Comparison of ENCODE assay signal across 8 cellular contexts in the genomic region with DNA sequence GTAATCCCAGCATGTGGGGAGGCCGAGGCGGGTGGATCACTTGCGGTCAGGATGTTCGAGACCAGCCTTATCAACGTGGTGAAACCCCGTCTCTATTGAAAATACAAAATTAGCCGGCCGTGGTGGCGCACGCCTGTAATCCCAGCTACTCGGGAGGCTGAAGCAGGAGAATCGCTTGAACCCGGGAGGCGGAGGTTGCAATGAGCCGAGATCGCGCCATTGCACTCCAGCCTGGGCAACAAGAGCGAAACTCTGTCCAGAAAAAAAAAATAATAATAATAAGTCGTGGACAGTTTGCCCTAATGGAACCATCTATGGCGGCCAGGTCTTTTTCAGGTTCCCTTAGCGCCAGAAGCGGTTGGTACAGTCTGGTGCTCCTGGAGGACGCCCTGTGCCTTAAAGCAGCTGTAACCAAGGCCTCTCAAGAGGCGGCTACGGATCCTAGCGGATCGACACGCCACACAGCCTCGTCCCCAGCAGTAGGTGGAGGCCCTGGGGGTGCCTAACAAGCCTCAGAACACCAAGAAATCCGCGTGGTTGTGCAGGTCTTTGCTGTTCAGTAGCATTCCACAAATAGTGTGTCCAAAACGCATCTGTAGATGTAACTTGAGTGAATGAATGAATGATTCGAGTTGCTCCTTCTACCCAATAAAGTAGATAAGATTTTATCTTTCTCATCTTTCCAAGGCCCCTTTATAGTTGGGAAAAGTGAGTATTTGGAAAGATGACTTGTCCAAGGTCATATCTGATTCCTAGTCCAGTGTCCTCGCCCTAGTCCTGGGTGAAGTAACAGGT. TPM values are rescaled to one million over a fixed set of nuclear protein-coding genes. Genes with fewer than 3 reads are reported as not detected.
DNase-seq lines count a peak whose midpoint lies in the region; ATAC-seq, FAIRE-seq and TF ChIP-seq lines count a peak whose summit lies in the region.

No MANE protein-coding gene starts in this region.

- DNase-seq in AG09309 (ENCODE audit: low read depth) (no peak), Karpas-422 (no peak), GM12878 (ENCODE audit: low read depth, low spot score) (no peak), tibial artery (no peak), KBM-7 (no peak)
- no peak for DNase-seq in activated effector memory CD4-positive, alpha-beta T cell treated with Interleukin-2 at 50 U/mL for 16 hours

- H3K4me2 ChIP-seq in Karpas-422 (ENCODE audit: low read depth, low read length, poor library complexity, severe bottlenecking) (peak overlapping the region; percentile 98), GM12878 (ENCODE audit: control insufficient read depth, insufficient read depth) (peak overlapping the region; percentile 78)

- H3K9me2 ChIP-seq in Karpas-422 (replicated peaks; ENCODE audit: insufficient read depth, low read length): no peaks in the 10 kb centered on the region

- peaks cover 13% of the 10 kb centered on the region; the same call in 1 of the 2 replicates for H3K36me3 ChIP-seq in Karpas-422 (ENCODE audit: insufficient read depth, low read length)
- peaks cover 5 to 19% of the 10 kb centered on the region in 2 experiments; a peak in 3 of 4 replicates for H3K36me3 ChIP-seq in GM12878 (ENCODE audit: control insufficient read depth in 2 of 2, insufficient read depth in 2 of 2, low read length in 1 of 2)
- H3K36me3 ChIP-seq in liver (ENCODE audit: control insufficient read depth in 4 of 4, insufficient read depth in 3 of 4, low read depth in 1 of 4, low read length in 3 of 4): peaks cover 2 to 21% (median 15%) of the 10 kb centered on the region in 4 donors
- H3K36me3 ChIP-seq in tibial artery: peaks cover 15 to 32% (median 22%) of the 10 kb centered on the region in 3 donors

- H3K4me3 ChIP-seq in AG09309 (ENCODE audit: control insufficient read depth, low read depth, low read length) (peak overlapping the region; percentile 65), Karpas-422 (ENCODE audit: low read length) (peak overlapping the region; percentile 89), GM12878 (peak overlapping the region; percentile 92), liver (ENCODE audit: low read depth in 1 of 3, low read length in 3 of 3) (peak overlapping the region; percentile 91 to 98 (median 96)), tibial artery (peak overlapping the region; percentile 72 to 99)

- FAIRE-seq in GM12878 (lab: Jason Lieb, UNC): no peak

- H3K9ac ChIP-seq in Karpas-422 (ENCODE audit: low read length): peak overlapping the region; percentile 87
- peak overlapping the region; percentile 89 for H3K9ac ChIP-seq in GM12878 (ENCODE audit: control insufficient read depth, insufficient read depth, low read length)
- peak overlapping the region in 1 of 2 donors; percentile 22 for H3K9ac ChIP-seq in liver (ENCODE audit: low read depth in 1 of 2, low read length in 2 of 2)

- RAD21 ChIA-PET in GM12878 (lab: Charles Lee; ENCODE audit: unreplicated experiment): interaction anchor here (1.4 to 1.9 kb wide), 2 partner anchors 14 to 20 kb away, joined by 3 to 4 read pairs; no protein-coding TSS in a partner anchor

- intact Hi-C loops in GM12878 (cut with micrococcal nuclease; ENCODE audit: unreplicated experiment): loop anchor here (2.0 to 5.0 kb wide), 2 partner anchors 20 to 70 kb away; a partner anchor contains a TSS
- intact Hi-C loops in tibial artery (cut with DNase I; ENCODE audit: low total_unique reads): no loop called here

- POLR2A ChIA-PET in GM12878 (lab: Charles Lee): interaction anchor here (0.7 to 2.6 kb wide), 6 partner anchors 11 to 309 kb away, joined by 3 to 9 read pairs (median 4); a partner anchor contains a TSS

- H3K27me3 ChIP-seq in Karpas-422 (ENCODE audit: low read length) (no peaks in the 10 kb centered on the region), GM12878 (replicated peaks in 1 of 2; ENCODE audit: control insufficient read depth in 2 of 2, insufficient read depth in 2 of 2, low read length in 1 of 2) (no peaks in the 10 kb centered on the region), liver (ENCODE audit: control insufficient read depth in 4 of 4, insufficient read depth in 4 of 4, low read length in 3 of 4) (no peaks in the 10 kb centered on the region), tibial artery (no peaks in the 10 kb centered on the region)

- SMC1A ChIA-PET in GM12878 (lab: Charles Lee; ENCODE audit: uncharacterized antibody, unreplicated experiment): interaction anchor here (0.8 to 2.1 kb wide), 3 partner anchors 12 to 26 kb away, joined by 3 to 12 read pairs (median 5); a partner anchor contains a TSS

- H3K27ac ChIP-seq in Karpas-422 (ENCODE audit: low read length): peak overlapping the region; percentile 74
- peak overlapping the region; percentile 95 for H3K27ac ChIP-seq in GM12878 (ENCODE audit: control insufficient read depth, insufficient read depth)
- peak overlapping the region; percentile 90 to 93 for H3K27ac ChIP-seq in liver (ENCODE audit: low read depth in 1 of 2, low read length in 2 of 2)
- peak overlapping the region; percentile 79 to 82 for H3K27ac ChIP-seq in tibial artery

- no peaks in the 10 kb centered on the region for H3K9me3 ChIP-seq in Karpas-422 (ENCODE audit: low read length)
- H3K9me3 ChIP-seq in GM12878 (replicated peaks; ENCODE audit: control insufficient read depth, insufficient read depth, low read length): no peaks in the 10 kb centered on the region
- H3K9me3 ChIP-seq in liver (ENCODE audit: control insufficient read depth in 4 of 4, low read length in 3 of 4): no peaks in the 10 kb centered on the region
- H3K9me3 ChIP-seq in tibial artery: no peaks in the 10 kb centered on the region

- WGBS in GM12878 (ENCODE audit: insufficient coverage, insufficient replicate concordance, low lambda C conversion rate, missing lambda C conversion rate): under 1% methylated on average over 34 of the region's 34 CpGs
- WGBS in liver: 23% methylated on average over 34 of the region's 34 CpGs

- peak; percentile 38 for ATAC-seq in GM12878
- ATAC-seq in HG03378 (IDR thresholded peaks at IDR 0.05; ENCODE audit: unreplicated experiment): no peak

- peaks cover 7% of the 10 kb centered on the region; the same call in 1 of the 2 replicates for H4K20me1 ChIP-seq in Karpas-422 (ENCODE audit: insufficient read depth, low read depth, low read length)
- H4K20me1 ChIP-seq in GM12878 (ENCODE audit: control insufficient read depth, insufficient read depth): peaks cover 8% of the 10 kb centered on the region; the same call in 1 of the 2 replicates

- TF ChIP-seq EP300 in GM12878 (IDR thresholded peaks at IDR 0.05; ENCODE audit: borderline replicate concordance in 1 of 2, control insufficient read depth in 1 of 2, low read depth in 2 of 2, low read length in 2 of 2): no peak

- TF ChIP-seq CTCF in AG09309 (IDR thresholded peaks at IDR 0.05; ENCODE audit: control insufficient read depth, insufficient read depth, low read depth, low read length, missing control alignments) (no peak), GM12878 (IDR thresholded peaks at IDR 0.05 in 2 of 3, conservative IDR thresholded peaks at IDR 0.05 in 1 of 3; ENCODE audit: control insufficient read depth in 2 of 3, extremely low read depth in 1 of 3, insufficient read depth in 1 of 3, low read depth in 3 of 3, low read length in 3 of 3) (no peak), liver (IDR thresholded peaks at IDR 0.05; ENCODE audit: low read depth, low read length, missing input control) (no peak), tibial artery (IDR thresholded peaks at IDR 0.05) (no peak)

- peaks cover 34% of the 10 kb centered on the region for H3K79me2 ChIP-seq in Karpas-422 (ENCODE audit: low read length)
- peaks cover 58% of the 10 kb centered on the region for H3K79me2 ChIP-seq in GM12878 (ENCODE audit: control insufficient read depth, insufficient read depth, low read length)

- peak; percentile 41 for TF ChIP-seq POLR2A in GM12878 (IDR thresholded peaks at IDR 0.05; ENCODE audit: low read depth, low read length)

- TF ChIP-seq RAD21 in GM12878 (IDR thresholded peaks at IDR 0.05; ENCODE audit: insufficient read depth, low read depth, low read length) (no peak), liver (IDR thresholded peaks at IDR 0.05) (no peak)

- H2AFZ ChIP-seq in Karpas-422 (ENCODE audit: low read length) (no peak overlapping the region), GM12878 (ENCODE audit: control insufficient read depth, low read depth, low read length) (no peak overlapping the region)

- peaks cover 35% of the 10 kb centered on the region for H3K4me1 ChIP-seq in Karpas-422 (ENCODE audit: low read length)
- peaks cover 18% of the 10 kb centered on the region for H3K4me1 ChIP-seq in GM12878 (ENCODE audit: control insufficient read depth, insufficient read depth, low read length)
- H3K4me1 ChIP-seq in liver (ENCODE audit: control insufficient read depth in 4 of 4, insufficient read depth in 4 of 4, low read length in 3 of 4): peaks cover 2 to 20% (median 13%) of the 10 kb centered on the region in 4 donors
- peaks cover 0 to 31% (median 26%) of the 10 kb centered on the region in 4 donors for H3K4me1 ChIP-seq in tibial artery

- BruUV-seq in GM12878 (replicated peaks; lab: Mats Ljungman, UMichigan): no TSS peak

- CTCF ChIA-PET in GM12878 (lab: Yijun Ruan, JAX): interaction anchor here (1.3 to 1.9 kb wide), 2 partner anchors 19 to 79 kb away, joined by 3 to 10 read pairs; no protein-coding TSS in a partner anchor

- in situ Hi-C loops in GM12878 (cut with MboI) (no loop called here), KBM-7 (cut with MboI; ENCODE audit: low pct_unique_long_range_greater_than_20kb, low sequenced_read_pairs) (no loop called here)

RNA-seq across cellular contexts. Expression of a gene that starts 1.0 kb away (rescaled TPM):
- 234 and 237 TPM in 2 replicates for total RNA-seq in Karpas-422 (2014; rRNA removed; shearing (Covaris generic); ENCODE audit: low replicate concordance)
- total RNA-seq in GM12878 (2013; cell fraction: nucleolus; rRNA removed): 129 and 132 TPM in 2 replicates
- 900 and 915 TPM in 2 replicates for total RNA-seq in GM12878 (2014; rRNA removed)
- total RNA-seq in GM12878 (2014; rRNA removed; fragmentation: Illumina TruSeq; extraction: Trizol): 522 and 529 TPM in 2 replicates
- total RNA-seq in GM12878 (2021): 716 and 743 TPM in 2 replicates
- 616 TPM for polyA plus RNA-seq in GM12878 (2011; ENCODE audit: low read depth)
- 1,223 and 1,362 TPM in 2 replicates for polyA plus RNA-seq in GM12878 (2011; rRNA removed)
- polyA plus RNA-seq in GM12878 (2011; cell fraction: cytosol; rRNA removed): 1,432 and 1,474 TPM in 2 replicates
- polyA plus RNA-seq in GM12878 (2011; cell fraction: nucleus; rRNA removed): 542 and 632 TPM in 2 replicates
- 909 and 1,002 TPM in 2 replicates for polyA plus RNA-seq in GM12878 (2012)
- polyA plus RNA-seq in GM12878 (2014; fragmentation: Illumina TruSeq; extraction: Trizol): 458 and 657 TPM in 2 replicates
- polyA plus RNA-seq in GM12878 (2014; fragmentation: Nextera tagmentation; extraction: Ambion mirVana): 100 to 1,000 TPM; 115 to 271 TPM
- polyA plus RNA-seq in GM12878 (2014; rRNA removed): 761 and 772 TPM in 2 replicates
- 1,000 to 10,000 TPM; 1,161 to 1,235 TPM for polyA plus RNA-seq in GM12878 (2016; fragmentation: Nextera tagmentation; extraction: Ambion mirVana)
- 705 and 1,086 TPM in 2 replicates for polyA minus RNA-seq in GM12878 (2011; rRNA and poly(A)+ RNA removed)
- 277 and 295 TPM in 2 replicates for polyA minus RNA-seq in GM12878 (2011; cell fraction: cytosol; rRNA and poly(A)+ RNA removed)
- polyA minus RNA-seq in GM12878 (2011; cell fraction: nucleus; rRNA and poly(A)+ RNA removed): 144 and 158 TPM in 2 replicates
- 10 to 100 TPM; 52.0 to 90.7 TPM for total RNA-seq in liver
- 100 to 1,000 TPM; 121 to 178 TPM for polyA plus RNA-seq in liver

RNA-seq across cellular contexts. Expression of a gene that starts 18.8 kb away (rescaled TPM):
- total RNA-seq in Karpas-422 (2014; rRNA removed; shearing (Covaris generic); ENCODE audit: low replicate concordance): 30.8 and 47.1 TPM in 2 replicates
- total RNA-seq in GM12878 (2013; cell fraction: nucleolus; rRNA removed): 32.7 and 33.1 TPM in 2 replicates
- 63.1 and 65.8 TPM in 2 replicates for total RNA-seq in GM12878 (2014; rRNA removed)
- total RNA-seq in GM12878 (2014; rRNA removed; fragmentation: Illumina TruSeq; extraction: Trizol): 63.8 and 65.7 TPM in 2 replicates
- 43.4 and 50.3 TPM in 2 replicates for total RNA-seq in GM12878 (2021)
- polyA plus RNA-seq in GM12878 (2011; ENCODE audit: low read depth): 43.6 TPM
- 50.8 and 53.7 TPM in 2 replicates for polyA plus RNA-seq in GM12878 (2011; rRNA removed)
- 56.7 and 58.7 TPM in 2 replicates for polyA plus RNA-seq in GM12878 (2011; cell fraction: cytosol; rRNA removed)
- polyA plus RNA-seq in GM12878 (2011; cell fraction: nucleus; rRNA removed): 27.4 and 30.1 TPM in 2 replicates
- 44.2 and 44.4 TPM in 2 replicates for polyA plus RNA-seq in GM12878 (2012)
- polyA plus RNA-seq in GM12878 (2014; fragmentation: Illumina TruSeq; extraction: Trizol): 80.5 and 83.4 TPM in 2 replicates
- 100 to 1,000 TPM in 1 of 2 experiments, 10 to 100 TPM in 1; 88.8 to 121 TPM for polyA plus RNA-seq in GM12878 (2014; fragmentation: Nextera tagmentation; extraction: Ambion mirVana)
- polyA plus RNA-seq in GM12878 (2014; rRNA removed): 65.7 and 66.7 TPM in 2 replicates
- polyA plus RNA-seq in GM12878 (2016; fragmentation: Nextera tagmentation; extraction: Ambion mirVana): 100 to 1,000 TPM; 116 to 119 TPM
- polyA minus RNA-seq in GM12878 (2011; rRNA and poly(A)+ RNA removed): 30.1 and 31.1 TPM in 2 replicates
- 6.4 and 13.6 TPM in 2 replicates for polyA minus RNA-seq in GM12878 (2011; cell fraction: cytosol; rRNA and poly(A)+ RNA removed)
- polyA minus RNA-seq in GM12878 (2011; cell fraction: nucleus; rRNA and poly(A)+ RNA removed): 9.2 and 15.8 TPM in 2 replicates
- 10 to 100 TPM; 11.2 to 12.2 TPM for total RNA-seq in liver
- polyA plus RNA-seq in liver: 10 to 100 TPM; 16.7 to 25.9 TPM

RNA-seq across cellular contexts. Expression of a gene that starts 19.0 kb away (rescaled TPM):
- 16.3 and 25.5 TPM in 2 replicates for total RNA-seq in Karpas-422 (2014; rRNA removed; shearing (Covaris generic); ENCODE audit: low replicate concordance)
- 27.9 and 36.8 TPM in 2 replicates for total RNA-seq in GM12878 (2013; cell fraction: nucleolus; rRNA removed)
- total RNA-seq in GM12878 (2014; rRNA removed) (30.0 and 30.6 TPM in 2 replicates), GM12878 (2014; rRNA removed; fragmentation: Illumina TruSeq; extraction: Trizol) (27.3 and 29.6 TPM in 2 replicates), GM12878 (2021) (27.7 and 30.5 TPM in 2 replicates), liver (10 to 100 TPM; 18.0 to 24.9 TPM)
- polyA plus RNA-seq in GM12878 (2011; ENCODE audit: low read depth): 11.7 TPM
- polyA plus RNA-seq in GM12878 (2011; rRNA removed) (17.6 and 25.7 TPM in 2 replicates), GM12878 (2014; fragmentation: Illumina TruSeq; extraction: Trizol) (40.7 and 43.2 TPM in 2 replicates), GM12878 (2014; fragmentation: Nextera tagmentation; extraction: Ambion mirVana) (10 to 100 TPM; 16.8 to 20.0 TPM), GM12878 (2014; rRNA removed) (26.5 and 27.8 TPM in 2 replicates), GM12878 (2016; fragmentation: Nextera tagmentation; extraction: Ambion mirVana) (10 to 100 TPM; 56.6 to 63.1 TPM), liver (10 to 100 TPM; 20.8 to 27.2 TPM)
- polyA plus RNA-seq in GM12878 (2011; cell fraction: cytosol; rRNA removed): 42.2 and 45.9 TPM in 2 replicates
- 36.1 and 42.5 TPM in 2 replicates for polyA plus RNA-seq in GM12878 (2011; cell fraction: nucleus; rRNA removed)
- polyA plus RNA-seq in GM12878 (2012): 14.2 and 16.8 TPM in 2 replicates
- polyA minus RNA-seq in GM12878 (2011; rRNA and poly(A)+ RNA removed): 45.6 and 55.0 TPM in 2 replicates
- 8.7 and 10.7 TPM in 2 replicates for polyA minus RNA-seq in GM12878 (2011; cell fraction: cytosol; rRNA and poly(A)+ RNA removed)
- polyA minus RNA-seq in GM12878 (2011; cell fraction: nucleus; rRNA and poly(A)+ RNA removed): 15.4 and 26.1 TPM in 2 replicates

RNA-seq across cellular contexts. Expression of a gene that starts 25.8 kb away (rescaled TPM):
- total RNA-seq in Karpas-422 (2014; rRNA removed; shearing (Covaris generic); ENCODE audit: low replicate concordance): 16.2 and 16.5 TPM in 2 replicates
- 71.8 and 82.0 TPM in 2 replicates for total RNA-seq in GM12878 (2013; cell fraction: nucleolus; rRNA removed)
- total RNA-seq in GM12878 (2014; rRNA removed) (27.2 and 32.6 TPM in 2 replicates), GM12878 (2014; rRNA removed; fragmentation: Illumina TruSeq; extraction: Trizol) (14.6 and 14.9 TPM in 2 replicates), GM12878 (2021) (47.7 and 48.3 TPM in 2 replicates), liver (1 to 10 TPM; 6.1 to 9.6 TPM)
- polyA plus RNA-seq in GM12878 (2011; ENCODE audit: low read depth): 9.1 TPM
- polyA plus RNA-seq in GM12878 (2011; rRNA removed) (5.0 and 13.9 TPM in 2 replicates), GM12878 (2014; fragmentation: Illumina TruSeq; extraction: Trizol) (5.1 and 16.5 TPM in 2 replicates), GM12878 (2014; fragmentation: Nextera tagmentation; extraction: Ambion mirVana) (1 to 10 TPM; 5.3 to 5.7 TPM), GM12878 (2014; rRNA removed) (17.1 and 22.1 TPM in 2 replicates), GM12878 (2016; fragmentation: Nextera tagmentation; extraction: Ambion mirVana) (10 to 100 TPM; 47.2 to 48.7 TPM), liver (1 to 10 TPM; 5.7 to 7.8 TPM)
- 8.6 and 8.9 TPM in 2 replicates for polyA plus RNA-seq in GM12878 (2011; cell fraction: cytosol; rRNA removed)
- 38.5 and 56.3 TPM in 2 replicates for polyA plus RNA-seq in GM12878 (2011; cell fraction: nucleus; rRNA removed)
- polyA plus RNA-seq in GM12878 (2012): 14.7 and 17.0 TPM in 2 replicates
- 19.9 and 23.0 TPM in 2 replicates for polyA minus RNA-seq in GM12878 (2011; rRNA and poly(A)+ RNA removed)
- polyA minus RNA-seq in GM12878 (2011; cell fraction: cytosol; rRNA and poly(A)+ RNA removed): 7.4 and 14.5 TPM in 2 replicates
- polyA minus RNA-seq in GM12878 (2011; cell fraction: nucleus; rRNA and poly(A)+ RNA removed): 22.7 and 41.5 TPM in 2 replicates
